Comparison of ENCODE assay signal across 11 cellular contexts in the genomic region with DNA sequence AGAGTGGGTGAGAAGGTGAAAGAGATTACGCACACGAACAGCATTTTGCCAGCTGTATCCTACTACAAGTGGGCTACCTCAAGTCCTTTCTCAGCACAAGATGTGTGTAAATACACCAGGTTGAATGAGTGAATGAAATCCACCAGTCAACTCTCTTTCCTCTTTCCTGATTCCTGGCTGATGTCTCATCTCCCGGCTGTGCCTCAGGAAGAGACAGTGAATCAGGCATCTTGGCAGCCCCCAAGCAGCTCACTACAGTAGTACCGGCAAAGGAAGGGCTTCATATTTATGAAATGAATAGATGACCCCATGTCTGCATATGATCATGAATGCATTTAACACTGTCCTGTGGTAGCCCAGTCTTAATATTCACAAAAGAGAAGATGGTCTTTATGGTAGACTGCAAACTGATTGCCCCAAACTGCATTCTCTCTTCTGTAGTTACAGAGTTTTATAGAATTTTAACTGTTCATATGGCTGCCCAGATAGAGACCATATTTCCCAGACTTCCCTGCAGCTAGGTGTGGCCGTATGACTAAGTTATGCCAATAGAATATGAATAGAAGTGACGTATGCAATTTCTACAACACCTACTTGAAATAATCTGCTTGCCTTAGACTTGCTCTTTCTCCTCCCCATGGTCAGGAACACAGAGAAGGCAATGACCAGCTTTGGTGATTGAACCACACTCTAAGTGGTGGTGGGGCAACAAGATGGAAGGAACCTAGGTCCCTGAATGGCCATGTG. TPM values are rescaled to one million over a fixed set of nuclear protein-coding genes. Genes with fewer than 3 reads are reported as not detected.
DNase-seq lines count a peak whose midpoint lies in the region; ATAC-seq and TF ChIP-seq lines count a peak whose summit lies in the region.
"Had no signal": no experiment of that assay in that cellular context is flagged by ENCODE, and none has a peak within 500 bp of the region (broad histone marks: within the 10 kb centered on the region; RNA-seq: fewer than 3 reads in every experiment).

No MANE protein-coding gene starts in this region.

- H3K27me3 ChIP-seq in MG63 (no peaks in the 10 kb centered on the region), dorsolateral prefrontal cortex (no peaks in the 10 kb centered on the region), upper lobe of right lung (no peaks in the 10 kb centered on the region)

- H3K4me1 ChIP-seq in upper lobe of right lung, result peaks cover 5% of the 10 kb centered on the region
- H3K4me1 ChIP-seq: parathyroid adenoma had no signal

- DNase-seq in EL (peak; percentile 96), MG63 (peak; percentile 95), dorsolateral prefrontal cortex (no peak), omental fat pad (ENCODE audit: low spot score) (no peak), NOMO-1 treated with DMSO at 0.1 percent for 48 hours (lab: John Stamatoyannopoulos, UW; ENCODE audit: unreplicated experiment) (no peak), upper lobe of right lung (no peak)
- DNase-seq in effector memory CD8-positive, alpha-beta T cell, result no peak
- DNase-seq: activated CD4-positive, CD25-positive, alpha-beta regulatory T cell treated with anti-CD3 and anti-CD28 coated beads, Interleukin-2, amount 50 U/mL, for 72 hours; anterior cingulate cortex had no signal

- TF ChIP-seq CTCF in dorsolateral prefrontal cortex (IDR thresholded peaks at IDR 0.05 in 54 of 56, conservative IDR thresholded peaks at IDR 0.05 in 2 of 56; ENCODE audit: low read depth in 1 of 56, partially characterized antibody in 56 of 56) (no peak), omental fat pad (IDR thresholded peaks at IDR 0.05) (no peak), upper lobe of right lung (IDR thresholded peaks at IDR 0.05) (no peak)

- intact Hi-C loops in dorsolateral prefrontal cortex (cut with DNase I) (no loop called here), upper lobe of right lung (cut with DNase I) (no loop called here)

- H3K27ac Mint-ChIP-seq in effector memory CD8-positive, alpha-beta T cell, result peak overlapping the region in 1 of 2 donors; percentile 23

- H3K36me3 Mint-ChIP-seq in effector memory CD8-positive, alpha-beta T cell (ENCODE audit: insufficient read depth), result no peaks in the 10 kb centered on the region

- no peak overlapping the region for H3K4me3 ChIP-seq in MG63
- H3K4me3 ChIP-seq in dorsolateral prefrontal cortex, result no peak overlapping the region
- no peak overlapping the region for H3K4me3 ChIP-seq in upper lobe of right lung

- H3K27me3 Mint-ChIP-seq in effector memory CD8-positive, alpha-beta T cell, result peaks cover 0 to 14% of the 10 kb centered on the region in 2 donors

- peak overlapping the region in 32 of 59 donors; percentile 6 to 88 (median 42) for H3K27ac ChIP-seq in dorsolateral prefrontal cortex
- H3K27ac ChIP-seq in upper lobe of right lung, result no peak overlapping the region
- H3K27ac ChIP-seq: parathyroid adenoma had no signal

- H3K4me3 Mint-ChIP-seq in effector memory CD8-positive, alpha-beta T cell, result no peak overlapping the region

- peaks cover 4 to 7% of the 10 kb centered on the region in 2 donors for H3K4me1 Mint-ChIP-seq in effector memory CD8-positive, alpha-beta T cell (ENCODE audit: low read depth in 2 of 2)

- ATAC-seq in omental fat pad (ENCODE audit: low FRiP score) (peak; percentile 84), upper lobe of right lung (no peak), GM21423 (IDR thresholded peaks at IDR 0.05; ENCODE audit: unreplicated experiment) (no peak)
- ATAC-seq in effector memory CD8-positive, alpha-beta T cell (replicated peaks), result no peak

- H3K9me3 ChIP-seq in MG63 (peaks cover under 1% of the 10 kb centered on the region), upper lobe of right lung (no peaks in the 10 kb centered on the region)

- H3K9me3 Mint-ChIP-seq in effector memory CD8-positive, alpha-beta T cell, result peaks cover 3 to 4% of the 10 kb centered on the region in 2 donors

- H3K36me3 ChIP-seq in MG63 (peaks cover 58% of the 10 kb centered on the region), upper lobe of right lung (peaks cover 11% of the 10 kb centered on the region)

RNA-seq across cellular contexts. Expression of a gene that starts 22.7 kb away (rescaled TPM):
- 28.8 and 29.0 TPM in 2 replicates for total RNA-seq in MG63 (2014; rRNA removed; shearing (Covaris generic); ENCODE audit: low replicate concordance)
- total RNA-seq in dorsolateral prefrontal cortex, result 100 to 1,000 TPM in 117 of 120 experiments, 10 to 100 TPM in 3; 73.9 to 334 (median 144) TPM
- 100 to 1,000 TPM in 1 of 4 donors, 10 to 100 TPM in 3; 58.9 to 129 (median 96.3) TPM for total RNA-seq in omental fat pad
- total RNA-seq in upper lobe of right lung, result 194 TPM

Comparison
In these comparisons a context has a peak if more than half of its experiments do, and no peak if none do; other contexts are left out.
1. DNase-seq: peak in EL (single experiment) and MG63 (single experiment); none in dorsolateral prefrontal cortex (0 of 10), omental fat pad (single experiment), NOMO-1 treated with DMSO at 0.1 percent for 48 hours (single experiment), effector memory CD8-positive, alpha-beta T cell (0 of 3) and upper lobe of right lung (single experiment).